Comparison of ENCODE assay signal across 15 cellular contexts in genomic region chr10:44426247-44427034, GRCh38. TPM values are rescaled to one million over a fixed set of nuclear protein-coding genes. Genes with fewer than 3 reads are reported as not detected.
DNase-seq lines count a peak whose midpoint lies in the region; ATAC-seq, FAIRE-seq and TF ChIP-seq lines count a peak whose summit lies in the region.
"Had no signal": no experiment of that assay in that cellular context is flagged by ENCODE, and none has a peak within 500 bp of the region (broad histone marks: within the 10 kb centered on the region; RNA-seq: fewer than 3 reads in every experiment).

No MANE protein-coding gene starts in this region.

- no peak for FAIRE-seq in urothelium cell line (lab: Jason Lieb, UNC)
- FAIRE-seq in HepG2 (lab: Jason Lieb, UNC) = no peak
- FAIRE-seq: A549, GM12878 had no signal

- no peak for TF ChIP-seq POLR2A in HepG2 (IDR thresholded peaks at IDR 0.05; ENCODE audit: insufficient read depth in 1 of 2, low read depth in 2 of 2, low read length in 2 of 2)

- no peak overlapping the region for H2AFZ ChIP-seq in HepG2 (ENCODE audit: low read length)
- H2AFZ ChIP-seq: GM23338 had no signal

- no peaks in the 10 kb centered on the region for H3K27me3 ChIP-seq in BLaER1
- no peaks in the 10 kb centered on the region for H3K27me3 ChIP-seq in HepG2 (ENCODE audit: control insufficient read depth in 1 of 2, insufficient read depth in 2 of 2, low read length in 2 of 2)
- H3K27me3 ChIP-seq: BLaER1 treated with 17β-estradiol and CSF1 and Interleukin-3, amounts not matched to agents 10 nM and 100 nM had no signal

- H3K4me3 ChIP-seq in BLaER1 (no peak overlapping the region), HepG2 (replicated peaks in 1 of 3; ENCODE audit: insufficient read depth in 1 of 3, low read depth in 2 of 3, low read length in 3 of 3) (no peak overlapping the region)
- H3K4me3 ChIP-seq: A549; BLaER1 treated with 17β-estradiol and CSF1 and Interleukin-3, amounts not matched to agents 10 nM and 100 nM; GM12878; GM23338; HAP-1 had no signal

- H3K4me2 ChIP-seq in BLaER1 (0 out of 2 replicates have a peak overlapping the region, but pooled peaks have one; percentile 42), HepG2 (ENCODE audit: low read depth, low read length) (no peak overlapping the region)
- H3K4me2 ChIP-seq: A549, GM23338 had no signal

- H3K9me3 ChIP-seq in BLaER1 (peaks cover 8% of the 10 kb centered on the region; the same call in 1 of the 2 replicates), HepG2 (ENCODE audit: low read length) (no peaks in the 10 kb centered on the region)
- H3K9me3 ChIP-seq: A549, HAP-1 had no signal

- WGBS in HepG2 (ENCODE audit: low lambda C conversion rate) = 0% methylated on average over 2 of the region's 8 CpGs

- DNase-seq in GM10248 (ENCODE audit: extremely low spot score) (peak; percentile 4), mesenteric fat pad (ENCODE audit: low spot score) (peak; percentile 67), urothelium cell line (ENCODE audit: low spot score) (peak; percentile 3), HepG2 (ENCODE audit: low spot score) (no peak), substantia nigra (lab: John Stamatoyannopoulos, UW) (no peak)
- DNase-seq in activated CD8-positive, alpha-beta memory T cell treated with anti-CD3 and anti-CD28 coated beads for 24 hours = no peak
- DNase-seq: CD4-positive, CD25-positive, alpha-beta regulatory T cell; DMS 273 treated with DMSO at 0.1 percent for 48 hours had no signal

- H3K27ac ChIP-seq in BLaER1 = no peak overlapping the region
- H3K27ac ChIP-seq in HepG2 (ENCODE audit: extremely low read length, insufficient read depth, low read length) = no peak overlapping the region
- no peak overlapping the region for H3K27ac ChIP-seq in substantia nigra (ENCODE audit: low read depth, low read length, poor library complexity, severe bottlenecking)
- H3K27ac ChIP-seq: A549; BLaER1 treated with 17β-estradiol and CSF1 and Interleukin-3, amounts not matched to agents 10 nM and 100 nM had no signal

- in situ Hi-C loops in HepG2 (cut with HindIII; ENCODE audit: extremely low pct_ligation_motif_present, low pct_unique_long_range_greater_than_20kb) = no loop called here

- no peak for TF ChIP-seq CTCF in GM10248 (IDR thresholded peaks at IDR 0.05; ENCODE audit: control extremely low read depth, extremely low read depth, low read depth, missing control alignments)
- TF ChIP-seq CTCF in HepG2 (CRISPR knock-in tag; IDR thresholded peaks at IDR 0.05) = no peak

- H3K9ac ChIP-seq in BLaER1 (no peak overlapping the region), HepG2 (ENCODE audit: insufficient read depth, low read depth, low read length) (no peak overlapping the region)
- H3K9ac ChIP-seq: BLaER1 treated with 17β-estradiol and CSF1 and Interleukin-3, amounts not matched to agents 10 nM and 100 nM had no signal

- no peak for TF ChIP-seq EP300 in HepG2 (IDR thresholded peaks at IDR 0.05; ENCODE audit: low read depth in 2 of 2, low read length in 2 of 2)
- TF ChIP-seq EP300 in HepG2 (CRISPR knock-in tag; IDR thresholded peaks at IDR 0.05; ENCODE audit: borderline replicate concordance) = no peak

- no peaks in the 10 kb centered on the region for H4K20me1 ChIP-seq in BLaER1
- H4K20me1 ChIP-seq in HepG2 (ENCODE audit: insufficient read depth, low read length) = no peaks in the 10 kb centered on the region
- H4K20me1 ChIP-seq: BLaER1 treated with 17β-estradiol and CSF1 and Interleukin-3, amounts not matched to agents 10 nM and 100 nM had no signal

- H3K4me1 ChIP-seq in BLaER1 = peaks cover 11% of the 10 kb centered on the region
- no peaks in the 10 kb centered on the region for H3K4me1 ChIP-seq in HepG2 (ENCODE audit: insufficient read depth, low read length)
- H3K4me1 ChIP-seq: A549, HAP-1 had no signal

- intact Hi-C loops in HepG2 (cut with micrococcal nuclease; ENCODE audit: unreplicated experiment) = no loop called here

- TF ChIP-seq RAD21 in HepG2 (CRISPR knock-in tag; IDR thresholded peaks at IDR 0.05) = no peak

- H3K79me2 ChIP-seq in HepG2 (ENCODE audit: insufficient read depth, low read length) = no peaks in the 10 kb centered on the region

- BruUV-seq in HepG2 (replicated peaks; lab: Mats Ljungman, UMichigan) = no TSS peak

- CTCF ChIA-PET in GM10248 (lab: Yijun Ruan, JAX) (interaction anchor here (0.9 kb wide), 1 partner anchor 40 kb away, joined by 4 read pairs; no protein-coding TSS in a partner anchor), HepG2 (lab: Yijun Ruan, JAX; ENCODE audit: low intra/inter-chr PET ratio, low total read pairs) (no interaction called here)

- no peak; the same call in 2 of the 3 replicates for ATAC-seq in HepG2
- ATAC-seq: A549, GM12878, GM23338 had no signal

- H3K36me3 ChIP-seq in BLaER1 (no peaks in the 10 kb centered on the region), HepG2 (replicated peaks in 1 of 2; ENCODE audit: control insufficient read depth in 1 of 2, insufficient read depth in 2 of 2, low read length in 2 of 2) (no peaks in the 10 kb centered on the region)
- H3K36me3 ChIP-seq: BLaER1 treated with 17β-estradiol and CSF1 and Interleukin-3, amounts not matched to agents 10 nM and 100 nM; HAP-1 had no signal

- POLR2A ChIA-PET in GM10248 (lab: Yijun Ruan, JAX) = no interaction called here
- POLR2A ChIA-PET in HepG2 (lab: Yijun Ruan, JAX) = no interaction called here

TF ChIP-seq in HepG2, 621 proteins besides CTCF, POLR2A, EP300 and RAD21 (continues in another document):
- no peak for TF ChIP-seq CBX2 (IDR thresholded peaks at IDR 0.05; ENCODE audit: low read depth, low read length)
- TF ChIP-seq CBX2 (CRISPR knock-in tag; IDR thresholded peaks at IDR 0.05; ENCODE audit: low read depth) = no peak
- no peak for TF ChIP-seq ZNF768 (CRISPR knock-in tag; IDR thresholded peaks at IDR 0.05)
- TF ChIP-seq ZNF777 (CRISPR knock-in tag; IDR thresholded peaks at IDR 0.05) = no peak
- no peak for TF ChIP-seq ZBTB34 (CRISPR knock-in tag; IDR thresholded peaks at IDR 0.05)
- no peak for TF ChIP-seq IRF9 (CRISPR knock-in tag; IDR thresholded peaks at IDR 0.05; ENCODE audit: borderline replicate concordance)
- TF ChIP-seq IRF2 (CRISPR knock-in tag; IDR thresholded peaks at IDR 0.05) = no peak
- no peak for TF ChIP-seq ZNF883 (CRISPR knock-in tag; IDR thresholded peaks at IDR 0.05; ENCODE audit: not compliant biosample characterization)
- TF ChIP-seq ZFP91 (CRISPR knock-in tag; IDR thresholded peaks at IDR 0.05; ENCODE audit: borderline replicate concordance) = no peak

RNA-seq across cellular contexts. Expression of gene CXCL12, which starts 41.5 kb away (rescaled TPM):
- total RNA-seq in mesenteric fat pad (347 TPM), HepG2 (2016; rRNA removed; fragmentation: Illumina TruSeq; extraction: Trizol) (not detected in 2 replicates)
- not detected in 2 replicates for total RNA-seq in HepG2 (2016; cell fraction: cytosol; rRNA removed; fragmentation: Illumina TruSeq; extraction: Trizol; ENCODE audit: low read depth)
- not detected in 2 replicates for total RNA-seq in HepG2 (2016; cell fraction: insoluble cytoplasmic fraction; rRNA removed; fragmentation: Illumina TruSeq; extraction: Trizol)
- total RNA-seq in HepG2 (2016; cell fraction: membrane; rRNA removed; fragmentation: Illumina TruSeq; extraction: Trizol) = not detected in 2 replicates
- not detected in 2 replicates for total RNA-seq in HepG2 (2016; cell fraction: nucleus; rRNA removed; fragmentation: Illumina TruSeq; extraction: Trizol)
- not detected in 2 replicates for polyA plus RNA-seq in HepG2 (2011; rRNA removed)
- polyA plus RNA-seq in HepG2 (2011; cell fraction: cytosol; rRNA removed) = 0.05 TPM in 1 of 2 replicates, not detected in the other
- 0.40 TPM in 1 of 2 replicates, not detected in the other for polyA plus RNA-seq in HepG2 (2011; cell fraction: nucleus; rRNA removed)
- polyA plus RNA-seq in HepG2 (2012) = not detected in 2 replicates
- polyA plus RNA-seq in HepG2 (2016; cell fraction: cytosol; fragmentation: Illumina TruSeq; extraction: Trizol; ENCODE audit: low read depth) = not detected in 2 replicates
- not detected in 2 replicates for polyA plus RNA-seq in HepG2 (2016; cell fraction: insoluble cytoplasmic fraction; fragmentation: Illumina TruSeq; extraction: Trizol; ENCODE audit: low read depth)
- polyA plus RNA-seq in HepG2 (2016; cell fraction: membrane; fragmentation: Illumina TruSeq; extraction: Trizol; ENCODE audit: low read depth) = not detected in 2 replicates
- not detected in 2 replicates for polyA plus RNA-seq in HepG2 (2016; cell fraction: nucleus; fragmentation: Illumina TruSeq; extraction: Trizol; ENCODE audit: insufficient read depth, low read depth)
- polyA minus RNA-seq in HepG2 (2011; rRNA and poly(A)+ RNA removed; ENCODE audit: low replicate concordance) = not detected in 2 replicates
- not detected in 2 replicates for polyA minus RNA-seq in HepG2 (2011; cell fraction: cytosol; rRNA and poly(A)+ RNA removed)
- polyA minus RNA-seq in HepG2 (2011; cell fraction: nucleus; rRNA and poly(A)+ RNA removed) = not detected in 2 replicates
- total RNA-seq: CD4-positive, CD25-positive, alpha-beta regulatory T cell; HT1080 had no signal
- polyA plus RNA-seq: CD4-positive, CD25-positive, alpha-beta regulatory T cell had no signal

Comparison
In these comparisons a context has a peak if more than half of its experiments do, and no peak if none do; other contexts are left out.
1. DNase-seq: peak in GM10248 (single experiment), mesenteric fat pad (single experiment) and urothelium cell line (single experiment); none in activated CD8-positive, alpha-beta memory T cell treated with anti-CD3 and anti-CD28 coated beads for 24 hours (single experiment), HepG2 (single experiment) and substantia nigra (0 of 49).
2. RNA of gene CXCL12, which starts 41.5 kb away (total RNA-seq): 347 TPM in mesenteric fat pad (single experiment); not detected in HepG2; every median in the first group is over 100 times any median in the second.